ENCODE assay signal across 1 cellular context in the genomic region with DNA sequence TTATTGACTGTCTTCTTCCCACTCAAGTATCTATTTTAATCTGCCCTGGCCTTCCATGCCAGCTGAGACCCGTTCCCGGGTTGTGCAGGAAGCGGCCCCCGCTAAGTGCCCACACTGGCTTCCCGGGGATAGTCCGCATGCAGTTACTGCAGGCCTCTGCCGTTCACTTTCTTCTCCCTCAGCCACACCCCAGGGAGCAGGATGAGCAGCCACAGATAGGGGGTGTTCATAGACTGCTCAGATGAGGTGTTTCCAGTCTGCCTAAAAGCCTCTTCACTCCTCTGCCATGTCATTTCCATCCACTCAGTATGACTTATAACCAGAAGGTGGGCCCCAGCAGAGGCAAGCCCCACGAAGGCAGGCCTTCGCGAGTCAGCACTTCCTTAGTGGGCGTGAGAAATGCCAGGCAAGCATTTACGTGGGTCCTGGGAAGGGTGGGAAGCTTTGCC.
TF ChIP-seq lines count a peak whose summit lies in the region.

No MANE protein-coding gene starts in this region.

TF ChIP-seq in K562, 482 proteins besides CTCF, POLR2A, EP300 and RAD21:
- TF ChIP-seq TEAD2 (tag; IDR thresholded peaks at IDR 0.05) = no peak
- TF ChIP-seq ZNF316 (IDR thresholded peaks at IDR 0.05) = 0 out of 2 replicates have a peak, but pooled peaks have one; percentile 24
TF ChIP-seq in K562: peak in this region for 1.
